Comparison of ENCODE assay signal across 18 cellular contexts in the genomic region with DNA sequence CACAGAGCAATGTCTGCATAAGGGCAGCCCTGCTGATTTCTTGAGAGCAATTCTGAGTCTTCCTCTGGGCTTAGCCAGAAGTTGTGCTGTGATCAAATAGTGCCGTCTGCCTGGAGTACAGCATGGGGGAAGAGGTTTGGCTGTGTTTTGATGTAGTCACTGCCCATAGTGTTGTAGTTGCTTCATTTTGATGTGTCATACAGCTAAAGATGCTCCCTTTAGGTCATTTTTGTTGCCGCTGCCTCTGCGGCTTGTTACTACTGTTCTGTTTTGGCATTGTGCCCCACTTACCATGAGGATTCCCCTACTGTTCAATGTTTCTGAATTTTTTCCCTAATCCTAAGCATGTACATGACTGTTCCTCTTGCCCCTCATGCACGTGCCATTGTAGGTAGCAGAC. TPM values are rescaled to one million over a fixed set of nuclear protein-coding genes. Genes with fewer than 3 reads are reported as not detected.
A peak's percentile ranks its signal among the peaks of the same experiment; 100 is the strongest.
DNase-seq lines count a peak whose midpoint lies in the region; ATAC-seq and TF ChIP-seq lines count a peak whose summit lies in the region.
"Had no signal": no experiment of that assay in that cellular context is flagged by ENCODE, and none has a peak within 500 bp of the region (broad histone marks: within the 10 kb centered on the region; RNA-seq: fewer than 3 reads in every experiment).

No MANE protein-coding gene starts in this region.

- peak; percentile 69 for DNase-seq in NCI-H1092 treated with DMSO at 0.1 percent for 48 hours (lab: John Stamatoyannopoulos, UW)
- DNase-seq in NCI-H1092 (lab: John Stamatoyannopoulos, UW): no peak
- DNase-seq in HS-5 (ENCODE audit: low read depth): peak; percentile 65
- peak; percentile 53 for DNase-seq in choroid plexus epithelial cell (ENCODE audit: low read depth)
- DNase-seq in psoas muscle: no peak
- DNase-seq in putamen (ENCODE audit: low spot score): no peak
- DNase-seq in SHP77 treated with DMSO at 0.1 percent for 48 hours (lab: John Stamatoyannopoulos, UW): no peak
- DNase-seq: activated CD4-positive, CD25-positive, alpha-beta regulatory T cell; activated CD8-positive, alpha-beta memory T cell treated with anti-CD3 and anti-CD28 coated beads for 24 hours; activated naive CD8-positive, alpha-beta T cell treated with anti-CD3 and anti-CD28 coated beads, Interleukin-2, amount 10 ng/mL, durations not matched to agents 7 days and 5 days; DND-41; left ventricle myocardium superior; NCI-H1694 treated with DMSO at 0.1 percent for 48 hours; NCI-H524; PC-9 had no signal

- WGBS in psoas muscle, 3 donors: 82 to 90% (median 84%) methylated on average over 4 of the region's 4 CpGs

- no peaks in the 10 kb centered on the region for H3K27me3 ChIP-seq in psoas muscle (ENCODE audit: insufficient read depth in 3 of 3, low read length in 2 of 3)

- H3K4me1 ChIP-seq in psoas muscle: peaks cover 5% of the 10 kb centered on the region

- H3K4me3 ChIP-seq in choroid plexus epithelial cell (ENCODE audit: low read depth, low read length) (no peak overlapping the region), psoas muscle (no peak overlapping the region)
- H3K4me3 ChIP-seq: PC-9, thoracic aorta had no signal

- ATAC-seq in psoas muscle (peak; percentile 63 to 76 (median 72)), HG03469 (IDR thresholded peaks at IDR 0.05; ENCODE audit: unreplicated experiment) (no peak)
- ATAC-seq: activated T-helper 17 cell treated with anti-CD3 and anti-CD28 coated beads, Interleukin-2, amount 50 U/mL, for 72 hours; left ventricle myocardium superior had no signal

- H3K36me3 ChIP-seq in psoas muscle (ENCODE audit: insufficient read depth in 1 of 2, low read depth in 1 of 2): peaks cover 10 to 94% of the 10 kb centered on the region in 2 donors

- H3K9me3 ChIP-seq in psoas muscle: no peaks in the 10 kb centered on the region
- H3K9me3 ChIP-seq: thoracic aorta had no signal

- no peak overlapping the region for H3K27ac ChIP-seq in psoas muscle
- H3K27ac ChIP-seq: PC-9, thoracic aorta had no signal

- intact Hi-C loops in psoas muscle (cut with DNase I): no loop called here

- TF ChIP-seq CTCF in choroid plexus epithelial cell (conservative IDR thresholded peaks at IDR 0.05; ENCODE audit: low read depth, low read length) (no peak), psoas muscle (IDR thresholded peaks at IDR 0.05) (no peak)

RNA-seq across cellular contexts. Expression of gene SLC36A1, which starts 23.0 kb away (rescaled TPM):
- 10 to 100 TPM; 12.0 to 19.7 (median 15.1) TPM for total RNA-seq in psoas muscle
- 1 to 10 TPM; 1.7 to 7.1 (median 5.9) TPM for polyA plus RNA-seq in psoas muscle

Comparison
In these comparisons a context has a peak if more than half of its experiments do, and no peak if none do; other contexts are left out.
1. DNase-seq: peak in NCI-H1092 treated with DMSO at 0.1 percent for 48 hours (single experiment), HS-5 (single experiment) and choroid plexus epithelial cell (single experiment); none in NCI-H1092 (single experiment), psoas muscle (0 of 2), putamen (single experiment) and SHP77 treated with DMSO at 0.1 percent for 48 hours (single experiment).